9 cellular contexts compared by ENCODE assay signal in genomic region chr22:50576070-50576469, GRCh38. TPM values are rescaled to one million over a fixed set of nuclear protein-coding genes. Genes with fewer than 3 reads are reported as not detected.
DNase-seq lines count a peak whose midpoint lies in the region; ATAC-seq, FAIRE-seq and TF ChIP-seq lines count a peak whose summit lies in the region.
"Had no signal": no experiment of that assay in that cellular context is flagged by ENCODE, and none has a peak within 500 bp of the region (broad histone marks: within the 10 kb centered on the region; RNA-seq: fewer than 3 reads in every experiment).

No MANE protein-coding gene starts in this region.

- H3K4me2 ChIP-seq in SK-N-SH, result no peak overlapping the region

- CTCF ChIA-PET in AG04450 (lab: Charles Lee) (interaction anchor here (3.3 kb wide), 1 partner anchor 13 kb away, joined by 27 read pairs; the partner anchor contains the start of gene SYCE3), SK-N-SH (lab: Yijun Ruan, JAX) (interaction anchor here (1.0 to 9.0 kb wide), 6 partner anchors 11 to 51 kb away, joined by 3 to 73 read pairs (median 4); partner anchors contain the start of genes SCO2 and SYCE3)

- H4K20me1 ChIP-seq in SK-N-SH (ENCODE audit: insufficient read depth), result no peaks in the 10 kb centered on the region

- H3K4me3 ChIP-seq in AG04450 (ENCODE audit: low read depth, low read length) (no peak overlapping the region), SK-N-SH (ENCODE audit: low read depth in 2 of 2, low read length in 1 of 2) (no peak overlapping the region; a peak in 1 of 4 replicates)

- intact Hi-C loops in left ventricle myocardium superior (cut with micrococcal nuclease), result no loop called here

- H3K9me3 ChIP-seq in AG04450 (ENCODE audit: control insufficient read depth, insufficient read depth, low read length) (no peaks in the 10 kb centered on the region), SK-N-SH (no peaks in the 10 kb centered on the region)

- H2AFZ ChIP-seq in SK-N-SH (ENCODE audit: low read depth), result no peak overlapping the region

- no peaks in the 10 kb centered on the region for H3K9me2 ChIP-seq in SK-N-SH

- H3K27me3 ChIP-seq in AG04450 (ENCODE audit: control insufficient read depth, insufficient read depth, low read length) (peaks cover 18% of the 10 kb centered on the region), SK-N-SH (ENCODE audit: insufficient read depth) (no peaks in the 10 kb centered on the region)

- peaks cover 0 to under 1% of the 10 kb centered on the region in 2 experiments; a peak in 1 of 4 replicates for H3K4me1 ChIP-seq in SK-N-SH (ENCODE audit: control insufficient read depth in 1 of 2, insufficient read depth in 2 of 2, low read depth in 1 of 2, low read length in 1 of 2)

- ATAC-seq in left ventricle myocardium superior (peak; percentile 6), GM21723 (IDR thresholded peaks at IDR 0.05; ENCODE audit: unreplicated experiment) (no peak), GM21619 (IDR thresholded peaks at IDR 0.05; ENCODE audit: unreplicated experiment) (no peak)

- H3K36me3 ChIP-seq in SK-N-SH (replicated peaks in 1 of 2; ENCODE audit: control insufficient read depth in 1 of 2, insufficient read depth in 2 of 2, low read length in 1 of 2), result peaks cover 0 to 66% of the 10 kb centered on the region in 2 experiments

- POLR2A ChIA-PET in AG04450 (lab: Yijun Ruan, JAX), result interaction anchor here (1.1 to 1.4 kb wide), 2 partner anchors 12 to 14 kb away, joined by 3 read pairs; partner anchors contain the start of gene SYCE3
- POLR2A ChIA-PET in SK-N-SH (lab: Yijun Ruan, JAX), result interaction anchor here (1.2 kb wide), 1 partner anchor 12 kb away, joined by 7 read pairs; no protein-coding TSS in a partner anchor

- 90% methylated on average over 2 of the region's 5 CpGs for WGBS in SK-N-SH (ENCODE audit: low lambda C conversion rate)

- TF ChIP-seq CTCF in AG04450 (IDR thresholded peaks at IDR 0.05; ENCODE audit: low read depth, low read length) (peak; percentile 42), SK-N-SH (IDR thresholded peaks at IDR 0.05) (peak; percentile 42)

- H3K27ac ChIP-seq in AG04450 (ENCODE audit: low read depth, low read length), result no peak overlapping the region
- no peak overlapping the region for H3K27ac ChIP-seq in SK-N-SH (ENCODE audit: low read depth in 2 of 2, low read length in 1 of 2)

- TF ChIP-seq EP300 in SK-N-SH (IDR thresholded peaks at IDR 0.05; ENCODE audit: borderline replicate concordance in 1 of 2, low read depth in 1 of 2, low read length in 1 of 2), result no peak

- no peak overlapping the region for H3K9ac ChIP-seq in SK-N-SH

- TF ChIP-seq POLR2A in GM12892 (IDR thresholded peaks at IDR 0.05; ENCODE audit: low read depth, low read length), result no peak

- DNase-seq in AG04450 (ENCODE audit: low read depth, low spot score) (no peak), HCEC 1CT (peak; percentile 53), SK-N-SH (peak; percentile 64), left ventricle myocardium superior (no peak), GM12892 (ENCODE audit: insufficient read length) (no peak)
- DNase-seq in activated effector memory CD4-positive, alpha-beta T cell treated with Interleukin-2 at 50 U/mL for 16 hours, result no peak

- TF ChIP-seq RAD21 in SK-N-SH (IDR thresholded peaks at IDR 0.05; ENCODE audit: low read length), result peak; percentile 63

- H3F3A ChIP-seq in SK-N-SH (replicated peaks; ENCODE audit: insufficient read depth), result no peaks in the 10 kb centered on the region

- peaks cover 3% of the 10 kb centered on the region; the same call in 1 of the 2 replicates for H3K79me2 ChIP-seq in SK-N-SH (ENCODE audit: insufficient read depth)

- no peak for FAIRE-seq in GM12892 (lab: Jason Lieb, UNC)
- FAIRE-seq: colon had no signal

TF ChIP-seq in SK-N-SH, 30 proteins besides CTCF, POLR2A, EP300 and RAD21:
- TF ChIP-seq POLR2AphosphoS5 (IDR thresholded peaks at IDR 0.05; ENCODE audit: low read depth, low read length), result no peak
- peak; percentile 39; the same call in 1 of the 2 replicates for TF ChIP-seq SMC3 (IDR thresholded peaks at IDR 0.05; ENCODE audit: low read depth, low read length)

RNA-seq across cellular contexts. Expression of gene CPT1B, which starts 2.2 kb away (rescaled TPM):
- polyA plus RNA-seq in AG04450 (2011; rRNA removed) (0.99 and 1.2 TPM in 2 replicates), SK-N-SH (2012; rRNA removed) (33.2 and 40.4 TPM in 2 replicates)
- polyA minus RNA-seq in AG04450 (2011; rRNA and poly(A)+ RNA removed), result 0.92 and 1.5 TPM in 2 replicates
- polyA plus RNA-seq in SK-N-SH (2012; cell fraction: cytosol; rRNA removed), result 5.1 and 6.8 TPM in 2 replicates
- polyA plus RNA-seq in SK-N-SH (2012; cell fraction: nucleus; rRNA removed), result 298 and 342 TPM in 2 replicates
- total RNA-seq in left ventricle myocardium superior, result 458 TPM
- polyA plus RNA-seq in GM12892 (2012; ENCODE audit: missing spikeins), result 56.2 TPM

RNA-seq across cellular contexts. Expression of gene CHKB, which starts 6.6 kb away (rescaled TPM):
- polyA plus RNA-seq in AG04450 (2011; rRNA removed) (22.5 and 28.2 TPM in 2 replicates), SK-N-SH (2012; rRNA removed) (39.6 and 57.4 TPM in 2 replicates)
- 7.6 and 11.4 TPM in 2 replicates for polyA minus RNA-seq in AG04450 (2011; rRNA and poly(A)+ RNA removed)
- 10.7 and 14.1 TPM in 2 replicates for polyA plus RNA-seq in SK-N-SH (2012; cell fraction: cytosol; rRNA removed)
- 329 and 374 TPM in 2 replicates for polyA plus RNA-seq in SK-N-SH (2012; cell fraction: nucleus; rRNA removed)
- total RNA-seq in left ventricle myocardium superior, result 42.7 TPM
- polyA plus RNA-seq in GM12892 (2012; ENCODE audit: missing spikeins), result 65.1 TPM

RNA-seq across cellular contexts. Expression of gene SYCE3, which starts 13.4 kb away (rescaled TPM):
- not detected in 2 replicates for polyA plus RNA-seq in AG04450 (2011; rRNA removed)
- not detected in 2 replicates for polyA minus RNA-seq in AG04450 (2011; rRNA and poly(A)+ RNA removed)
- 2.1 and 3.6 TPM in 2 replicates for polyA plus RNA-seq in SK-N-SH (2012; rRNA removed)
- 4.5 and 6.4 TPM in 2 replicates for polyA plus RNA-seq in SK-N-SH (2012; cell fraction: cytosol; rRNA removed)
- polyA plus RNA-seq in SK-N-SH (2012; cell fraction: nucleus; rRNA removed), result 0.91 and 1.9 TPM in 2 replicates
- total RNA-seq in left ventricle myocardium superior, result not detected
- 0.87 TPM for polyA plus RNA-seq in GM12892 (2012; ENCODE audit: missing spikeins)

RNA-seq across cellular contexts. Expression of gene MAPK8IP2, which starts 24.5 kb away (rescaled TPM):
- 0.14 and 0.16 TPM in 2 replicates for polyA plus RNA-seq in AG04450 (2011; rRNA removed)
- 0.09 and 0.37 TPM in 2 replicates for polyA minus RNA-seq in AG04450 (2011; rRNA and poly(A)+ RNA removed)
- polyA plus RNA-seq in SK-N-SH (2012; rRNA removed), result 2.3 and 2.7 TPM in 2 replicates
- 1.1 and 2.0 TPM in 2 replicates for polyA plus RNA-seq in SK-N-SH (2012; cell fraction: cytosol; rRNA removed)
- 4.6 and 5.0 TPM in 2 replicates for polyA plus RNA-seq in SK-N-SH (2012; cell fraction: nucleus; rRNA removed)
- total RNA-seq in left ventricle myocardium superior, result 0.57 TPM
- 0.23 TPM for polyA plus RNA-seq in GM12892 (2012; ENCODE audit: missing spikeins)

RNA-seq across cellular contexts. Expression of gene KLHDC7B, which starts 30.4 kb away (rescaled TPM):
- polyA plus RNA-seq in AG04450 (2011; rRNA removed), result 0.02 and 0.04 TPM in 2 replicates
- 0.09 TPM in 2 replicates for polyA minus RNA-seq in AG04450 (2011; rRNA and poly(A)+ RNA removed)
- polyA plus RNA-seq in SK-N-SH (2012; rRNA removed), result 0.03 and 0.07 TPM in 2 replicates
- polyA plus RNA-seq in SK-N-SH (2012; cell fraction: cytosol; rRNA removed), result 0.01 and 0.03 TPM in 2 replicates
- 0.37 and 0.38 TPM in 2 replicates for polyA plus RNA-seq in SK-N-SH (2012; cell fraction: nucleus; rRNA removed)
- total RNA-seq in left ventricle myocardium superior, result not detected
- polyA plus RNA-seq in GM12892 (2012; ENCODE audit: missing spikeins), result 0.47 TPM

Comparison
In these comparisons a context has a peak if more than half of its experiments do, and no peak if none do; other contexts are left out.
1. DNase-seq: peak in HCEC 1CT (single experiment) and SK-N-SH (single experiment); none in AG04450 (single experiment), left ventricle myocardium superior (single experiment), GM12892 (single experiment) and activated effector memory CD4-positive, alpha-beta T cell treated with Interleukin-2 at 50 U/mL for 16 hours (single experiment).